ENCODE assay signal across 8 cellular contexts in the genomic region with DNA sequence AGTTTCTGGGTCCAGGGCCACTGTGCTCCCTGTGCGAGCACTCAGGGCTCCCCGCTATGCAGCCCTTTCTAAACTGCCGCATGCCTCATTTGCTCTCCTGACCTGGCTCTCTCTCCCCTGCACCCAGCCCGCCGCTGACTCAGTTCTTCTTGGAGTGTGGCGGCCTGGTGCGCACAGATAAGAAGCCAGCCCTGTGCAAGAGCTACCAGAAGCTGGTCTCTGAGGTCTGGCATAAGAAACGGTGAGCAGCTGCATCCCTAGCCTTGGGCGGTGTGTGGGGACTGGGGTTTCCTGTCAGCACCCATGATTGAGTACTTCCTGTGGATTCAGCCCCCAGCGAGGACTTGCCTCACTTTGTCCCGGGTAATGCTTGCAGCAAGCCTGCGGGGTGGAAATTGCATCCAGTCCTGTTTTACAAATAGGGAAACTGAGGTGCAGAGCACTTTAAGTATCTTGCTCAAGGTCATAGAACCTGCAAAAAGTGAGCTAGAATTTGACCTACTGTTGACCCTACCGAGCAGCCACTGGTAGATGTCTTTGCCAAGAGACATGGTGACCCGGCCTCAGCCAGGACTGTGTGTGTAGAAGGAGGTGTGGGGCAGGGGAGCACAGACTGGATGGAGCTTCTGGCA.
A peak's percentile ranks its signal among the peaks of the same experiment; 100 is the strongest.
DNase-seq lines count a peak whose midpoint lies in the region; ATAC-seq and TF ChIP-seq lines count a peak whose summit lies in the region.

No MANE protein-coding gene starts in this region.

- no peak for ATAC-seq in HG03159 (IDR thresholded peaks at IDR 0.05; ENCODE audit: unreplicated experiment)
- ATAC-seq in GM21619 (IDR thresholded peaks at IDR 0.05; ENCODE audit: unreplicated experiment): no peak

- TF ChIP-seq CTCF in NB4 (IDR thresholded peaks at IDR 0.05; ENCODE audit: low read depth, low read length): no peak

- TF ChIP-seq POLR2A in NB4 (IDR thresholded peaks at IDR 0.05; ENCODE audit: extremely low read depth, insufficient read length) (no peak), erythroblast (IDR thresholded peaks at IDR 0.05; ENCODE audit: low read length) (peak; percentile 50)

- H3K4me3 ChIP-seq in NB4 (ENCODE audit: low read depth, low read length): no peak overlapping the region

- DNase-seq in NB4 (ENCODE audit: low read depth) (peak; percentile 99), erythroblast (lab: John Stamatoyannopoulos, UW) (peak; percentile 98 to 99), hypothalamus (lab: John Stamatoyannopoulos, UW) (no peak), NCI-H2227 (lab: John Stamatoyannopoulos, UW; ENCODE audit: unreplicated experiment) (no peak)
- peak; percentile 66 for DNase-seq in activated CD4-positive, alpha-beta T cell treated with anti-CD3 and anti-CD28 coated beads, Interleukin-2, amount 50 U/mL, for 1 hour
- DNase-seq in stimulated activated naive CD4-positive, alpha-beta T cell (lab: John Stamatoyannopoulos, UW): peak; percentile 17 to 52 (median 39)

Comparison
In these comparisons a context has a peak if more than half of its experiments do, and no peak if none do; other contexts are left out.
1. DNase-seq: peak in NB4 (single experiment), activated CD4-positive, alpha-beta T cell treated with anti-CD3 and anti-CD28 coated beads, Interleukin-2, amount 50 U/mL, for 1 hour (single experiment), erythroblast (2 of 2) and stimulated activated naive CD4-positive, alpha-beta T cell (6 of 6); none in hypothalamus (0 of 51) and NCI-H2227 (single experiment).